ENCODE assay signal across 1 cellular context in the genomic region with DNA sequence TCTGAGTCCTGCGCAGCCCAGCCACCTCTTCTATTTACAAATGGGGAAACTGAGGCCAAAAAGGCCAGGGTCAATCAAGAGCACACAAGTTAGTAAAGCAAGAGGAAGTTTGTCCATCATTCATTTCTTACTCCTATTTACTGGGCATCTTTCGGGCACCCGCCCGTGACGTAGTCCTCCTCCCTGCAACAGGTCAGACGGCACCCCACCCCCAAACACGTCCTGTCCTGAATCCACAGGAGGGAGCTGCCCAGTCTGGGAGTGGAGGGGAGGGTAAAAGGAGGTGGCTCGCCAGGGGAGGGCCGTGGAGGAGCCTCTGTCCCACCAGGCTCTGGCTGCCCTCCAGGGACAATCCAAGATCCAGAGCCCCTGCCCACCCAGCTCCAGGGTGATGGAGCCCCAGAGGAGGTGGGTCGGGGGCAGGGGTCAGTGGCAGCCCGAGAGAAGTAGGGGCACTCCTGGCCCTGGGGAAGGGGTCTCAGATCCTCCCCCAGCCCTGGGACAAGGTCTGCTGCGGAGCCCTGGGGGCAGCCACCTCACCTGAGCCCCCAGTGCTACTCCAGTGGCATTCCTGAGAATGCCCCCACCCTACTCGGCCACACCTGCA.
TF ChIP-seq lines count a peak whose summit lies in the region.

No MANE protein-coding gene starts in this region.

TF ChIP-seq in WTC11, 78 proteins besides CTCF, POLR2A, EP300 and RAD21:
- no peak for TF ChIP-seq STAT6 (CRISPR knock-in tag; conservative IDR thresholded peaks at IDR 0.05; ENCODE audit: low read depth)
- TF ChIP-seq, protein P1, sequence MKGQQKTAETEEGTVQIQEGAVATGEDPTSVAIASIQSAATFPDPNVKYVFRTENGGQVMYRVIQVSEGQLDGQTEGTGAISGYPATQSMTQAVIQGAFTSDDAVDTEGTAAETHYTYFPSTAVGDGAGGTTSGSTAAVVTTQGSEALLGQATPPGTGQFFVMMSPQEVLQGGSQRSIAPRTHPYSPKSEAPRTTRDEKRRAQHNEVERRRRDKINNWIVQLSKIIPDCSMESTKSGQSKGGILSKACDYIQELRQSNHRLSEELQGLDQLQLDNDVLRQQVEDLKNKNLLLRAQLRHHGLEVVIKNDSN (CRISPR knock-in tag; IDR thresholded peaks at IDR 0.05): no peak
- no peak for TF ChIP-seq KAT7 (CRISPR knock-in tag; IDR thresholded peaks at IDR 0.05; ENCODE audit: borderline replicate concordance)
- no peak for TF ChIP-seq ZNF423 (CRISPR knock-in tag; IDR thresholded peaks at IDR 0.05)
- no peak for TF ChIP-seq GTF2I (CRISPR knock-in tag; conservative IDR thresholded peaks at IDR 0.05)
- TF ChIP-seq, protein P2, sequence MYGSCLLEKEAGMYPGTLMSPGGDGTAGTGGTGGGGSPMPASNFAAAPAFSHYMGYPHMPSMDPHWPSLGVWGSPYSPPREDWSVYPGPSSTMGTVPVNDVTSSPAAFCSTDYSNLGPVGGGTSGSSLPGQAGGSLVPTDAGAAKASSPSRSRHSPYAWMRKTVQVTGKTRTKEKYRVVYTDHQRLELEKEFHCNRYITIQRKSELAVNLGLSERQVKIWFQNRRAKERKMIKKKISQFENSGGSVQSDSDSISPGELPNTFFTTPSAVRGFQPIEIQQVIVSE (CRISPR knock-in tag; IDR thresholded peaks at IDR 0.05; ENCODE audit: borderline replicate concordance): no peak
- TF ChIP-seq, protein P3, sequence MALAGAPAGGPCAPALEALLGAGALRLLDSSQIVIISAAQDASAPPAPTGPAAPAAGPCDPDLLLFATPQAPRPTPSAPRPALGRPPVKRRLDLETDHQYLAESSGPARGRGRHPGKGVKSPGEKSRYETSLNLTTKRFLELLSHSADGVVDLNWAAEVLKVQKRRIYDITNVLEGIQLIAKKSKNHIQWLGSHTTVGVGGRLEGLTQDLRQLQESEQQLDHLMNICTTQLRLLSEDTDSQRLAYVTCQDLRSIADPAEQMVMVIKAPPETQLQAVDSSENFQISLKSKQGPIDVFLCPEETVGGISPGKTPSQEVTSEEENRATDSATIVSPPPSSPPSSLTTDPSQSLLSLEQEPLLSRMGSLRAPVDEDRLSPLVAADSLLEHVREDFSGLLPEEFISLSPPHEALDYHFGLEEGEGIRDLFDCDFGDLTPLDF (CRISPR knock-in tag; IDR thresholded peaks at IDR 0.05): no peak
- TF ChIP-seq JUN (CRISPR knock-in tag; IDR thresholded peaks at IDR 0.05): no peak
- TF ChIP-seq, protein P4, sequence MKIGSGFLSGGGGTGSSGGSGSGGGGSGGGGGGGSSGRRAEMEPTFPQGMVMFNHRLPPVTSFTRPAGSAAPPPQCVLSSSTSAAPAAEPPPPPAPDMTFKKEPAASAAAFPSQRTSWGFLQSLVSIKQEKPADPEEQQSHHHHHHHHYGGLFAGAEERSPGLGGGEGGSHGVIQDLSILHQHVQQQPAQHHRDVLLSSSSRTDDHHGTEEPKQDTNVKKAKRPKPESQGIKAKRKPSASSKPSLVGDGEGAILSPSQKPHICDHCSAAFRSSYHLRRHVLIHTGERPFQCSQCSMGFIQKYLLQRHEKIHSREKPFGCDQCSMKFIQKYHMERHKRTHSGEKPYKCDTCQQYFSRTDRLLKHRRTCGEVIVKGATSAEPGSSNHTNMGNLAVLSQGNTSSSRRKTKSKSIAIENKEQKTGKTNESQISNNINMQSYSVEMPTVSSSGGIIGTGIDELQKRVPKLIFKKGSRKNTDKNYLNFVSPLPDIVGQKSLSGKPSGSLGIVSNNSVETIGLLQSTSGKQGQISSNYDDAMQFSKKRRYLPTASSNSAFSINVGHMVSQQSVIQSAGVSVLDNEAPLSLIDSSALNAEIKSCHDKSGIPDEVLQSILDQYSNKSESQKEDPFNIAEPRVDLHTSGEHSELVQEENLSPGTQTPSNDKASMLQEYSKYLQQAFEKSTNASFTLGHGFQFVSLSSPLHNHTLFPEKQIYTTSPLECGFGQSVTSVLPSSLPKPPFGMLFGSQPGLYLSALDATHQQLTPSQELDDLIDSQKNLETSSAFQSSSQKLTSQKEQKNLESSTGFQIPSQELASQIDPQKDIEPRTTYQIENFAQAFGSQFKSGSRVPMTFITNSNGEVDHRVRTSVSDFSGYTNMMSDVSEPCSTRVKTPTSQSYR (CRISPR knock-in tag; IDR thresholded peaks at IDR 0.05): no peak
- no peak for TF ChIP-seq TP53 (CRISPR knock-in tag; IDR thresholded peaks at IDR 0.05)
- TF ChIP-seq E2F5 (CRISPR knock-in tag; IDR thresholded peaks at IDR 0.05): no peak
- no peak for TF ChIP-seq ZNF512 (CRISPR knock-in tag; IDR thresholded peaks at IDR 0.05; ENCODE audit: borderline replicate concordance)
- no peak for TF ChIP-seq MYBL2 (CRISPR knock-in tag; IDR thresholded peaks at IDR 0.05)
- TF ChIP-seq ZNF396 (CRISPR knock-in tag; IDR thresholded peaks at IDR 0.05; ENCODE audit: borderline replicate concordance): no peak
- TF ChIP-seq GABPB1 (CRISPR knock-in tag; IDR thresholded peaks at IDR 0.05): no peak
- no peak for TF ChIP-seq TCF7 (CRISPR knock-in tag; IDR thresholded peaks at IDR 0.05; ENCODE audit: low read depth)
- TF ChIP-seq FOXP4 (CRISPR knock-in tag; IDR thresholded peaks at IDR 0.05): no peak
- no peak for TF ChIP-seq AFF4 (CRISPR knock-in tag; IDR thresholded peaks at IDR 0.05; ENCODE audit: borderline replicate concordance)
